In genomic region chr1:15734901-15735300, GRCh38 we compare ENCODE assay signal across 1 cellular context.
TF ChIP-seq lines count a peak whose summit lies in the region.

No MANE protein-coding gene starts in this region.

TF ChIP-seq in HepG2, 621 proteins besides CTCF, POLR2A, EP300 and RAD21 (continues in another document):
- TF ChIP-seq ZNF12 (CRISPR knock-in tag; IDR thresholded peaks at IDR 0.05) (no peak), ZNF580 (CRISPR knock-in tag; IDR thresholded peaks at IDR 0.05; ENCODE audit: borderline replicate concordance, low read depth) (no peak), ZFP36L2 (CRISPR knock-in tag; IDR thresholded peaks at IDR 0.05) (no peak), FIP1L1 (IDR thresholded peaks at IDR 0.05; ENCODE audit: borderline replicate concordance, insufficient read depth, low read depth, low read length) (no peak), ZNF572 (CRISPR knock-in tag; IDR thresholded peaks at IDR 0.05) (0 out of 2 replicates have a peak, but pooled peaks have one; percentile 68), MIER3 (CRISPR knock-in tag; IDR thresholded peaks at IDR 0.05; ENCODE audit: borderline replicate concordance) (no peak), TFAP4 (IDR thresholded peaks at IDR 0.05; ENCODE audit: borderline replicate concordance, low read depth) (peak; percentile 9; the same call in 1 of the 2 replicates), ZMYM2 (CRISPR knock-in tag; IDR thresholded peaks at IDR 0.05) (no peak), SP5 (CRISPR knock-in tag; IDR thresholded peaks at IDR 0.05; ENCODE audit: borderline replicate concordance, low read depth) (peak; percentile 51; the same call in 1 of the 2 replicates), IKZF4 (CRISPR knock-in tag; IDR thresholded peaks at IDR 0.05; ENCODE audit: borderline replicate concordance, low read depth, not compliant biosample characterization) (no peak), HDAC1 (CRISPR knock-in tag; IDR thresholded peaks at IDR 0.05) (peak; percentile 36; the same call in 1 of the 2 replicates), KMT2B (CRISPR knock-in tag; IDR thresholded peaks at IDR 0.05) (no peak), ZNF333 (CRISPR knock-in tag; IDR thresholded peaks at IDR 0.05; ENCODE audit: borderline replicate concordance) (no peak), HNRNPL (IDR thresholded peaks at IDR 0.05; ENCODE audit: low read depth, low read length) (peak; percentile 39; the same call in 1 of the 2 replicates), GATAD1 (CRISPR knock-in tag; IDR thresholded peaks at IDR 0.05) (no peak), NCOA5 (CRISPR knock-in tag; IDR thresholded peaks at IDR 0.05) (no peak), ZNF354B (CRISPR knock-in tag; IDR thresholded peaks at IDR 0.05) (no peak), ZNF441 (CRISPR knock-in tag; IDR thresholded peaks at IDR 0.05; ENCODE audit: borderline replicate concordance) (no peak), NAIF1 (CRISPR knock-in tag; IDR thresholded peaks at IDR 0.05; ENCODE audit: borderline replicate concordance) (no peak), TCF7L2 (IDR thresholded peaks at IDR 0.05; ENCODE audit: low read depth, low read length) (no peak), HOXA3 (CRISPR knock-in tag; IDR thresholded peaks at IDR 0.05) (peak; percentile 43; the same call in 1 of the 2 replicates), HNF4A (CRISPR knock-in tag; IDR thresholded peaks at IDR 0.05) (peak; percentile 70), ZNF432 (CRISPR knock-in tag; IDR thresholded peaks at IDR 0.05; ENCODE audit: borderline replicate concordance) (no peak), KDM5B (CRISPR knock-in tag; IDR thresholded peaks at IDR 0.05; ENCODE audit: borderline replicate concordance) (0 out of 2 replicates have a peak, but pooled peaks have one; percentile 0), ZNF251 (CRISPR knock-in tag; IDR thresholded peaks at IDR 0.05) (no peak), UBTF (CRISPR knock-in tag; IDR thresholded peaks at IDR 0.05) (peak; percentile 38; the same call in 1 of the 2 replicates), ZBTB7B (CRISPR knock-in tag; IDR thresholded peaks at IDR 0.05) (peak; percentile 86), TMF1 (CRISPR knock-in tag; IDR thresholded peaks at IDR 0.05; ENCODE audit: low read depth) (0 out of 2 replicates have a peak, but pooled peaks have one; percentile 57), PPARG (CRISPR knock-in tag; conservative IDR thresholded peaks at IDR 0.05) (0 out of 2 replicates have a peak, but pooled peaks have one; percentile 50), THAP9 (CRISPR knock-in tag; IDR thresholded peaks at IDR 0.05; ENCODE audit: borderline replicate concordance) (peak; percentile 49; the same call in 1 of the 2 replicates), ZNF574 (CRISPR knock-in tag; IDR thresholded peaks at IDR 0.05) (peak; percentile 22; the same call in 1 of the 2 replicates), ZNF761 (CRISPR knock-in tag; conservative IDR thresholded peaks at IDR 0.05) (no peak), ARID4A (CRISPR knock-in tag; IDR thresholded peaks at IDR 0.05; ENCODE audit: borderline replicate concordance) (peak; percentile 37; the same call in 1 of the 2 replicates), ZNF597 (CRISPR knock-in tag; IDR thresholded peaks at IDR 0.05) (no peak), EEA1 (CRISPR knock-in tag; IDR thresholded peaks at IDR 0.05; ENCODE audit: borderline replicate concordance) (no peak), HNRNPLL (IDR thresholded peaks at IDR 0.05; ENCODE audit: low read depth, low read length, poor library complexity, severe bottlenecking) (peak; percentile 20), CHD2 (IDR thresholded peaks at IDR 0.05; ENCODE audit: low read depth, low read length) (no peak), ZBTB26 (CRISPR knock-in tag; IDR thresholded peaks at IDR 0.05; ENCODE audit: borderline replicate concordance) (no peak), ZBED4 (CRISPR knock-in tag; IDR thresholded peaks at IDR 0.05; ENCODE audit: borderline replicate concordance) (no peak), NR0B2 (CRISPR knock-in tag; IDR thresholded peaks at IDR 0.05) (no peak)
